In genomic region chr17:43170140-43170765, GRCh38 we compare ENCODE assay signal across 8 cellular contexts.
DNase-seq lines count a peak whose midpoint lies in the region; ATAC-seq and TF ChIP-seq lines count a peak whose summit lies in the region.

No MANE protein-coding gene starts in this region.

- peak; percentile 2 for TF ChIP-seq POLR2A in GM18505 (IDR thresholded peaks at IDR 0.05; ENCODE audit: borderline replicate concordance, extremely low read depth, insufficient read depth, insufficient read length)

- peak; percentile 95 for DNase-seq in NCI-H2029 (lab: John Stamatoyannopoulos, UW)
- peak; percentile 74 for DNase-seq in T-helper 9 cell
- DNase-seq in astrocyte of the hippocampus (ENCODE audit: low read depth, low spot score): peak; percentile 97
- peak; percentile 74 to 94 for DNase-seq in hippocampal formation (lab: John Stamatoyannopoulos, UW)
- peak; percentile 91 for DNase-seq in retina
- DNase-seq in cortex of kidney (lab: John Stamatoyannopoulos, UW): no peak

- ATAC-seq in GM18505 (IDR thresholded peaks at IDR 0.05; ENCODE audit: unreplicated experiment): peak; percentile 69
- peak; percentile 59 for ATAC-seq in HG02981 (IDR thresholded peaks at IDR 0.05; ENCODE audit: unreplicated experiment)
